Comparison of ENCODE assay signal across 8 cellular contexts in genomic region chr19:16330368-16330801, GRCh38. TPM values are rescaled to one million over a fixed set of nuclear protein-coding genes. Genes with fewer than 3 reads are reported as not detected.
DNase-seq lines count a peak whose midpoint lies in the region; ATAC-seq, FAIRE-seq and TF ChIP-seq lines count a peak whose summit lies in the region.

No MANE protein-coding gene starts in this region.

- no peak for TF ChIP-seq CTCF in bronchial epithelial cell (IDR thresholded peaks at IDR 0.05; ENCODE audit: insufficient read depth, low read length, severe bottlenecking)

- peak; percentile 87 for DNase-seq in DMS53 (lab: John Stamatoyannopoulos, UW)
- peak; percentile 93 for DNase-seq in bronchial epithelial cell (ENCODE audit: low read depth)
- peak; percentile 95 for DNase-seq in mesenteric fat pad (ENCODE audit: low spot score)
- DNase-seq in stimulated activated naive CD8-positive, alpha-beta T cell treated with anti-CD3 and anti-CD28 coated beads, Interleukin-15, Interleukin-2, amounts not matched to agents 100 U/mL and 50 U/mL, for 24 hours: peak; percentile 92
- no peak for DNase-seq in GF-D8 (lab: John Stamatoyannopoulos, UW)

- peaks cover 2% of the 10 kb centered on the region for H3K27me3 ChIP-seq in bronchial epithelial cell (ENCODE audit: control insufficient read depth, insufficient read depth, low read length)

- peak; percentile 60 for FAIRE-seq in bronchial epithelial cell (lab: Jason Lieb, UNC)

- ATAC-seq in HG03442 (IDR thresholded peaks at IDR 0.05; ENCODE audit: unreplicated experiment): peak; percentile 57
- peak; percentile 95 to 96 for ATAC-seq in activated CD4-positive, CD25-positive, alpha-beta regulatory T cell treated with anti-CD3 and anti-CD28 coated beads, Interleukin-2, amount 50 U/mL, for 24 hours
- peak; percentile 88 for ATAC-seq in stimulated activated naive CD8-positive, alpha-beta T cell treated with anti-CD3 and anti-CD28 coated beads, Interleukin-15, Interleukin-2, amounts not matched to agents 100 U/mL and 50 U/mL, for 24 hours
- no peak for ATAC-seq in GM19452 (IDR thresholded peaks at IDR 0.05; ENCODE audit: unreplicated experiment)

- H3K4me3 ChIP-seq in bronchial epithelial cell (ENCODE audit: low read depth, low read length): no peak overlapping the region

- H3K36me3 ChIP-seq in bronchial epithelial cell (ENCODE audit: control insufficient read depth, insufficient read depth, low read length): no peaks in the 10 kb centered on the region

RNA-seq across cellular contexts. Expression of gene KLF2, which starts 5.8 kb away (rescaled TPM):
- total RNA-seq in bronchial epithelial cell (under 0.01 and 0.64 TPM in 2 replicates), mesenteric fat pad (228 TPM)

Comparison
In these comparisons a context has a peak if more than half of its experiments do, and no peak if none do; other contexts are left out.
1. RNA of gene KLF2, which starts 5.8 kb away (total RNA-seq): 228 TPM in mesenteric fat pad (single experiment); under 0.01 to 0.64 TPM in bronchial epithelial cell; every median in the first group is over 100 times any median in the second.